Comparison of ENCODE assay signal across 1 cellular context in the genomic region with DNA sequence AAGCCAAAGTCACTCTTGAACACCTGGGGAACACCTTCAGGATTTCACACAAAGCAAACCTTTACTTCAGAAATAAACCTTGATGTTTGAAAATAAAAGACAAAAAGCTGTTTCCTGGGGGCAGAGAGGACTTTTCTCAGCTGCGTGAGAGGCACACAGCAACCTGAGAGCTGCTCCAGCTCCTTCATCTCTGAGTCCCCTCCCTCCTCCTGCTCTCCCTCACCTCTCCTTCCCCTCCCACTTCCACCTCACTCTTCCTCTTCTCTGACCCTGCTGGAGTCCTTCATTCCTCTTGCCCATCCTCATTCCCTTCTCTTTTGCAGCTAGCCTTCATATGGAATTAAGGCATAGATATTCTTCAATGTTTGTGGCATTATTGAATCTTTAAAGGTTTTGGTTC.
TF ChIP-seq lines count a peak whose summit lies in the region.

No MANE protein-coding gene starts in this region.

TF ChIP-seq in GM23338, 12 proteins besides CTCF, POLR2A, EP300 and RAD21 (continued from another document):
- TF ChIP-seq, protein P1, sequence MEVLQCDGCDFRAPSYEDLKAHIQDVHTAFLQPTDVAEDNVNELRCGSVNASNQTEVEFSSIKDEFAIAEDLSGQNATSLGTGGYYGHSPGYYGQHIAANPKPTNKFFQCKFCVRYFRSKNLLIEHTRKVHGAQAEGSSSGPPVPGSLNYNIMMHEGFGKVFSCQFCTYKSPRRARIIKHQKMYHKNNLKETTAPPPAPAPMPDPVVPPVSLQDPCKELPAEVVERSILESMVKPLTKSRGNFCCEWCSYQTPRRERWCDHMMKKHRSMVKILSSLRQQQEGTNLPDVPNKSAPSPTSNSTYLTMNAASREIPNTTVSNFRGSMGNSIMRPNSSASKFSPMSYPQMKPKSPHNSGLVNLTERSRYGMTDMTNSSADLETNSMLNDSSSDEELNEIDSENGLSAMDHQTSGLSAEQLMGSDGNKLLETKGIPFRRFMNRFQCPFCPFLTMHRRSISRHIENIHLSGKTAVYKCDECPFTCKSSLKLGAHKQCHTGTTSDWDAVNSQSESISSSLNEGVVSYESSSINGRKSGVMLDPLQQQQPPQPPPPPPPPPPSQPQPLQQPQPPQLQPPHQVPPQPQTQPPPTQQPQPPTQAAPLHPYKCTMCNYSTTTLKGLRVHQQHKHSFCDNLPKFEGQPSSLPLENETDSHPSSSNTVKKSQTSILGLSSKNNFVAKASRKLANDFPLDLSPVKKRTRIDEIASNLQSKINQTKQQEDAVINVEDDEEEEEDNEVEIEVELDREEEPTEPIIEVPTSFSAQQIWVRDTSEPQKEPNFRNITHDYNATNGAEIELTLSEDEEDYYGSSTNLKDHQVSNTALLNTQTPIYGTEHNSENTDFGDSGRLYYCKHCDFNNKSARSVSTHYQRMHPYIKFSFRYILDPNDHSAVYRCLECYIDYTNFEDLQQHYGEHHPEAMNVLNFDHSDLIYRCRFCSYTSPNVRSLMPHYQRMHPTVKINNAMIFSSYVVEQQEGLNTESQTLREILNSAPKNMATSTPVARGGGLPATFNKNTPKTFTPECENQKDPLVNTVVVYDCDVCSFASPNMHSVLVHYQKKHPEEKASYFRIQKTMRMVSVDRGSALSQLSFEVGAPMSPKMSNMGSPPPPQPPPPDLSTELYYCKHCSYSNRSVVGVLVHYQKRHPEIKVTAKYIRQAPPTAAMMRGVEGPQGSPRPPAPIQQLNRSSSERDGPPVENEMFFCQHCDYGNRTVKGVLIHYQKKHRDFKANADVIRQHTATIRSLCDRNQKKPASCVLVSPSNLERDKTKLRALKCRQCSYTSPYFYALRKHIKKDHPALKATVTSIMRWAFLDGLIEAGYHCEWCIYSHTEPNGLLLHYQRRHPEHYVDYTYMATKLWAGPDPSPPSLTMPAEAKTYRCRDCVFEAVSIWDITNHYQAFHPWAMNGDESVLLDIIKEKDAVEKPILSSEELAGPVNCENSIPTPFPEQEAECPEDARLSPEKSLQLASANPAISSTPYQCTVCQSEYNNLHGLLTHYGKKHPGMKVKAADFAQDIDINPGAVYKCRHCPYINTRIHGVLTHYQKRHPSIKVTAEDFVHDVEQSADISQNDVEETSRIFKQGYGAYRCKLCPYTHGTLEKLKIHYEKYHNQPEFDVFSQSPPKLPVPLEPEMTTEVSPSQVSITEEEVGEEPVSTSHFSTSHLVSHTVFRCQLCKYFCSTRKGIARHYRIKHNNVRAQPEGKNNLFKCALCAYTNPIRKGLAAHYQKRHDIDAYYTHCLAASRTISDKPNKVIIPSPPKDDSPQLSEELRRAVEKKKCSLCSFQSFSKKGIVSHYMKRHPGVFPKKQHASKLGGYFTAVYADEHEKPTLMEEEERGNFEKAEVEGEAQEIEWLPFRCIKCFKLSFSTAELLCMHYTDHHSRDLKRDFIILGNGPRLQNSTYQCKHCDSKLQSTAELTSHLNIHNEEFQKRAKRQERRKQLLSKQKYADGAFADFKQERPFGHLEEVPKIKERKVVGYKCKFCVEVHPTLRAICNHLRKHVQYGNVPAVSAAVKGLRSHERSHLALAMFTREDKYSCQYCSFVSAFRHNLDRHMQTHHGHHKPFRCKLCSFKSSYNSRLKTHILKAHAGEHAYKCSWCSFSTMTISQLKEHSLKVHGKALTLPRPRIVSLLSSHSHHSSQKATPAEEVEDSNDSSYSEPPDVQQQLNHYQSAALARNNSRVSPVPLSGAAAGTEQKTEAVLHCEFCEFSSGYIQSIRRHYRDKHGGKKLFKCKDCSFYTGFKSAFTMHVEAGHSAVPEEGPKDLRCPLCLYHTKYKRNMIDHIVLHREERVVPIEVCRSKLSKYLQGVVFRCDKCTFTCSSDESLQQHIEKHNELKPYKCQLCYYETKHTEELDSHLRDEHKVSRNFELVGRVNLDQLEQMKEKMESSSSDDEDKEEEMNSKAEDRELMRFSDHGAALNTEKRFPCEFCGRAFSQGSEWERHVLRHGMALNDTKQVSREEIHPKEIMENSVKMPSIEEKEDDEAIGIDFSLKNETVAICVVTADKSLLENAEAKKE (CRISPR knock-in tag; IDR thresholded peaks at IDR 0.05), result no peak
- TF ChIP-seq ZNF114 (CRISPR knock-in tag; IDR thresholded peaks at IDR 0.05) (no peak), STAT1 (IDR thresholded peaks at IDR 0.05; ENCODE audit: unreplicated experiment) (no peak), EZH2phosphoT487 (IDR thresholded peaks at IDR 0.05; ENCODE audit: unreplicated experiment) (no peak), REST (IDR thresholded peaks at IDR 0.05; ENCODE audit: unreplicated experiment) (no peak), POLR2AphosphoS5 (IDR thresholded peaks at IDR 0.05; ENCODE audit: low read depth) (no peak)
TF ChIP-seq in GM23338: peak in this region for 0.
